Comparison of ENCODE assay signal across 19 cellular contexts in genomic region chr2:212903413-212903812, GRCh38.
A peak's percentile ranks its signal among the peaks of the same experiment; 100 is the strongest.
DNase-seq lines count a peak whose midpoint lies in the region; ATAC-seq and TF ChIP-seq lines count a peak whose summit lies in the region.
"Had no signal": no experiment of that assay in that cellular context is flagged by ENCODE, and none has a peak within 500 bp of the region (broad histone marks: within the 10 kb centered on the region; RNA-seq: fewer than 3 reads in every experiment).

No MANE protein-coding gene starts in this region.

- no peak overlapping the region for H3K4me3 ChIP-seq in A673 (ENCODE audit: low read depth, low read length, poor library complexity, severe bottlenecking)
- no peak overlapping the region for H3K4me3 ChIP-seq in epithelial cell of esophagus (ENCODE audit: low read length)
- H3K4me3 ChIP-seq in left lung, result no peak overlapping the region
- H3K4me3 ChIP-seq: A549, HAP-1 had no signal

- H3K36me3 ChIP-seq in A673 (ENCODE audit: insufficient read depth, low read length, poor library complexity, severe bottlenecking), result no peaks in the 10 kb centered on the region
- H3K36me3 ChIP-seq in left lung, result no peaks in the 10 kb centered on the region
- H3K36me3 ChIP-seq: HAP-1 had no signal

- DNase-seq in A673 (ENCODE audit: low spot score), result peak; percentile 46
- DNase-seq in HT-29 (ENCODE audit: low spot score), result peak; percentile 68
- peak; percentile 84 for DNase-seq in epithelial cell of esophagus (ENCODE audit: low read depth)
- no peak for DNase-seq in left lung
- DNase-seq in NCI-H1092 treated with DMSO at 0.1 percent for 48 hours (lab: John Stamatoyannopoulos, UW), result no peak
- no peak for DNase-seq in HFFc6
- DNase-seq in MV-4-11 (lab: John Stamatoyannopoulos, UW), result no peak
- DNase-seq: COR-L47, DMS79, KBM-7, NCI-H1048, NCI-H1694, NCI-H226, NCI-H524 treated with DMSO at 0.1 percent for 48 hours, SHP77 treated with DMSO at 0.1 percent for 48 hours had no signal

- H3K36me3 Mint-ChIP-seq in HFFc6 (ENCODE audit: low read depth), result no peaks in the 10 kb centered on the region
- H3K36me3 Mint-ChIP-seq: CD14-positive monocyte had no signal

- no peak overlapping the region for H3K27ac Mint-ChIP-seq in HFFc6
- H3K27ac Mint-ChIP-seq: CD14-positive monocyte had no signal

- no TSS peak for BruUV-seq in A673 (replicated peaks; lab: Mats Ljungman, UMichigan)

- H3K9me3 ChIP-seq in A673 (ENCODE audit: low read depth, low read length, poor library complexity, severe bottlenecking), result no peaks in the 10 kb centered on the region
- H3K9me3 ChIP-seq in left lung, result no peaks in the 10 kb centered on the region
- H3K9me3 ChIP-seq: A549, HAP-1 had no signal

- CTCF ChIA-PET in A673 (lab: Charles Lee), result no interaction called here

- no peaks in the 10 kb centered on the region for H3K27me3 ChIP-seq in A673 (replicated peaks; ENCODE audit: insufficient read depth, low read depth, low read length, poor library complexity)
- H3K27me3 ChIP-seq in left lung, result no peaks in the 10 kb centered on the region

- intact Hi-C loops in A673 (cut with micrococcal nuclease; ENCODE audit: unreplicated experiment), result loop anchor here (1.0 to 5.0 kb wide), 5 partner anchors 61 to 1645 kb away; no protein-coding TSS in a partner anchor
- intact Hi-C loops in left lung (cut with DNase I), result no loop called here

- H3K4me1 ChIP-seq in A673 (ENCODE audit: insufficient read depth, low read length, poor library complexity, severe bottlenecking) (peaks cover 70% of the 10 kb centered on the region), left lung (no peaks in the 10 kb centered on the region)
- H3K4me1 ChIP-seq: HAP-1 had no signal

- TF ChIP-seq CTCF in A673 (conservative IDR thresholded peaks at IDR 0.05; ENCODE audit: low read depth, low read length) (no peak), epithelial cell of esophagus (IDR thresholded peaks at IDR 0.05; ENCODE audit: insufficient read depth, low read depth, low read length, missing control alignments) (no peak), left lung (IDR thresholded peaks at IDR 0.05) (no peak), HFFc6 (IDR thresholded peaks at IDR 0.05) (no peak)

- no peaks in the 10 kb centered on the region for H3K9me3 Mint-ChIP-seq in HFFc6

- H3K27ac ChIP-seq in A673 (ENCODE audit: low read depth, low read length, poor library complexity, severe bottlenecking), result peak overlapping the region; percentile 98
- H3K27ac ChIP-seq in left lung, result no peak overlapping the region
- H3K27ac ChIP-seq: A549 had no signal

- H3K27me3 Mint-ChIP-seq in HFFc6 (ENCODE audit: insufficient read depth), result no peaks in the 10 kb centered on the region; the same call in none of the 2 replicates

- H3K4me1 Mint-ChIP-seq in HFFc6 (ENCODE audit: low read depth), result peaks cover 36% of the 10 kb centered on the region
- H3K4me1 Mint-ChIP-seq: CD14-positive monocyte had no signal

- H3K4me3 Mint-ChIP-seq in HFFc6, result no peak overlapping the region
- H3K4me3 Mint-ChIP-seq: CD14-positive monocyte had no signal

- ATAC-seq in left lung (peak; percentile 26), GM21619 (IDR thresholded peaks at IDR 0.05; ENCODE audit: unreplicated experiment) (no peak)
- ATAC-seq: A549 had no signal

- POLR2A ChIA-PET in A673 (lab: Charles Lee; ENCODE audit: low non-redundant PET), result no interaction called here

Comparison
In these comparisons a context has a peak if more than half of its experiments do, and no peak if none do; other contexts are left out.
1. DNase-seq: peak in A673 (single experiment), HT-29 (single experiment) and epithelial cell of esophagus (single experiment); none in left lung (0 of 2), NCI-H1092 treated with DMSO at 0.1 percent for 48 hours (single experiment), HFFc6 (single experiment) and MV-4-11 (single experiment).